Comparison of ENCODE assay signal across 9 cellular contexts in genomic region chr1:217089239-217090014, GRCh38.
A peak's percentile ranks its signal among the peaks of the same experiment; 100 is the strongest.
DNase-seq lines count a peak whose midpoint lies in the region; ATAC-seq and TF ChIP-seq lines count a peak whose summit lies in the region.
"Had no signal": no experiment of that assay in that cellular context is flagged by ENCODE, and none has a peak within 500 bp of the region (broad histone marks: within the 10 kb centered on the region; RNA-seq: fewer than 3 reads in every experiment).

No MANE protein-coding gene starts in this region.

- peaks cover 2% of the 10 kb centered on the region for H3K9me3 Mint-ChIP-seq in activated CD8-positive, alpha-beta memory T cell treated with anti-CD3 and anti-CD28 coated beads, Interleukin-2, amount 10 ng/mL, durations not matched to agents 7 days and 5 days (ENCODE audit: low read depth)

- CTCF ChIA-PET in activated CD8-positive, alpha-beta memory T cell treated with anti-CD3 and anti-CD28 coated beads, Interleukin-2, amount 10 ng/mL, durations not matched to agents 7 days and 5 days (lab: Charles Lee): no interaction called here

- H3K36me3 ChIP-seq in MG63 (no peaks in the 10 kb centered on the region), iPS DF 6.9 (ENCODE audit: control insufficient read depth, insufficient read depth, low read length) (no peaks in the 10 kb centered on the region)

- H3K27ac ChIP-seq in 22Rv1 (0 out of 2 replicates have a peak overlapping the region, but pooled peaks have one; percentile 22), iPS DF 6.9 (ENCODE audit: low read length) (no peak overlapping the region)

- H3K36me3 Mint-ChIP-seq in activated CD8-positive, alpha-beta memory T cell treated with anti-CD3 and anti-CD28 coated beads, Interleukin-2, amount 10 ng/mL, durations not matched to agents 7 days and 5 days: no peaks in the 10 kb centered on the region

- H3K4me3 Mint-ChIP-seq in activated CD8-positive, alpha-beta memory T cell treated with anti-CD3 and anti-CD28 coated beads, Interleukin-2, amount 10 ng/mL, durations not matched to agents 7 days and 5 days: no peak overlapping the region

- H3K27ac Mint-ChIP-seq in activated CD8-positive, alpha-beta memory T cell treated with anti-CD3 and anti-CD28 coated beads, Interleukin-2, amount 10 ng/mL, durations not matched to agents 7 days and 5 days: no peak overlapping the region

- peaks cover 18% of the 10 kb centered on the region for H3K27me3 Mint-ChIP-seq in activated CD8-positive, alpha-beta memory T cell treated with anti-CD3 and anti-CD28 coated beads, Interleukin-2, amount 10 ng/mL, durations not matched to agents 7 days and 5 days

- ATAC-seq in HG03108 (IDR thresholded peaks at IDR 0.05; ENCODE audit: unreplicated experiment): no peak
- ATAC-seq in activated CD8-positive, alpha-beta memory T cell treated with anti-CD3 and anti-CD28 coated beads, Interleukin-2, amount 10 ng/mL, durations not matched to agents 7 days and 5 days: no peak

- H3K4me1 ChIP-seq in iPS DF 6.9 (ENCODE audit: control insufficient read depth, insufficient read depth, low read length): no peaks in the 10 kb centered on the region

- no peaks in the 10 kb centered on the region for H3K27me3 ChIP-seq in MG63
- H3K27me3 ChIP-seq in iPS DF 6.9 (ENCODE audit: control insufficient read depth, insufficient read depth, low read length): peaks cover 18% of the 10 kb centered on the region; the same call in 1 of the 2 replicates

- H3K4me1 Mint-ChIP-seq in activated CD8-positive, alpha-beta memory T cell treated with anti-CD3 and anti-CD28 coated beads, Interleukin-2, amount 10 ng/mL, durations not matched to agents 7 days and 5 days: no peaks in the 10 kb centered on the region

- TF ChIP-seq CTCF in 22Rv1 (IDR thresholded peaks at IDR 0.05): no peak

- WGBS in iPS DF 6.9 (ENCODE audit: insufficient coverage, insufficient read length): no CpG with 5 or more reads among the region's 40 CpGs

- H3K9me3 ChIP-seq in MG63 (no peaks in the 10 kb centered on the region), iPS DF 6.9 (ENCODE audit: control insufficient read depth, insufficient read depth, low read length) (no peaks in the 10 kb centered on the region)

- DNase-seq in MG63: peak; percentile 56
- DNase-seq in anterior cingulate cortex (lab: John Stamatoyannopoulos, UW): peak in 50 of 58 donors; percentile 15 to 84 (median 52)
- no peak for DNase-seq in iPS DF 6.9 (ENCODE audit: low read depth, low spot score)
- peak; percentile 20 for DNase-seq in skeletal muscle cell (ENCODE audit: low read depth)
- no peak for DNase-seq in NAMALWA (ENCODE audit: low spot score)
- DNase-seq in activated CD8-positive, alpha-beta memory T cell treated with anti-CD3 and anti-CD28 coated beads, Interleukin-2, amount 10 ng/mL, durations not matched to agents 7 days and 5 days: no peak
- DNase-seq: DND-41 had no signal

- H3K4me3 ChIP-seq in MG63 (peak overlapping the region; percentile 46), iPS DF 6.9 (ENCODE audit: low read length) (peak overlapping the region; percentile 65; the same call in 1 of the 2 replicates), skeletal muscle cell (ENCODE audit: low read depth, low read length) (peak overlapping the region; percentile 48)

Comparison
In these comparisons a context has a peak if more than half of its experiments do, and no peak if none do; other contexts are left out.
1. DNase-seq: peak in MG63 (single experiment), anterior cingulate cortex (50 of 58) and skeletal muscle cell (single experiment); none in iPS DF 6.9 (single experiment), NAMALWA (single experiment) and activated CD8-positive, alpha-beta memory T cell treated with anti-CD3 and anti-CD28 coated beads, Interleukin-2, amount 10 ng/mL, durations not matched to agents 7 days and 5 days (single experiment).
2. Peak in every context shown above with its lines, with median percentiles within 50 percentile points of each other: H3K4me3 ChIP-seq.